ENCODE assay signal across 8 cellular contexts in the genomic region with DNA sequence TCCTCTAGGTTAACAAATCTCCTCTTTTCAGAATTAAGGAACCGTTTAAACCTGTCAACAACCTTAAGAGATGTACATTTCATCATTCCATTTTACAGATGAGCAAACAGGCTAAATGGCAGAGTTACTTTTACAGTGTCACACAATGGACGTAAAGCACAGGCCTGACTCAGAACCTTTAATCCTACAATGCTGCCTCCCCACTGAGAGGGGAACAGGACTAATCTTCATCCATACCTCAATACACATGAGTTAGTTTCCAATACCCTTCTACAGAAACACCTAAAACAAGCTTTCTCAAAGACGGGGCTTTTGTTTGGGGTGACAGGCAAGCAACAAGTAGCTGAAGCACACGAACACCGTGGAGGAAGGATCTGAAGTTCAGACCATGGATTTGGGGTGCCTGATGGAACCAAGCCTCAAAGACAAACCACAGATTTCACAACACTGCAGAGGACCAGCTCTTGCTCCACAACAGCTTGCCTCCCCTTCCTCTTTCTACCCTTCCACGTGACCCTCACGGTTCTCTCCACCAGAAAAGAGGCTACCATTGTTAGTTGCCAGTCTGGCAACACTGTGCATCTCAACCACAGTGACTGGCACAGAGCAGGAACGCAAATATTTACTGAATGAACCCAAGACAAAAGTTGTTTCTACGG. TPM values are rescaled to one million over a fixed set of nuclear protein-coding genes. Genes with fewer than 3 reads are reported as not detected.
A peak's percentile ranks its signal among the peaks of the same experiment; 100 is the strongest.
DNase-seq lines count a peak whose midpoint lies in the region; ATAC-seq and TF ChIP-seq lines count a peak whose summit lies in the region.

No MANE protein-coding gene starts in this region.

- H3K27ac Mint-ChIP-seq in IgD-negative memory B cell, result peak overlapping the region; percentile 23 to 80 (median 58)

- H3K4me1 ChIP-seq in ACC112 (ENCODE audit: control insufficient read depth, insufficient read depth, low read length, unreplicated experiment) (peaks cover 12% of the 10 kb centered on the region), left lung (peaks cover 8 to 39% of the 10 kb centered on the region in 2 donors), subcutaneous abdominal adipose tissue (ENCODE audit: control insufficient read depth in 5 of 5, insufficient read depth in 5 of 5, low read length in 5 of 5) (peaks cover 4 to 37% (median 33%) of the 10 kb centered on the region in 5 donors), OCI-LY7 (ENCODE audit: insufficient read depth, low read length, poor library complexity, severe bottlenecking) (no peaks in the 10 kb centered on the region)

- H3K27me3 Mint-ChIP-seq in IgD-negative memory B cell, result no peaks in the 10 kb centered on the region

- H3K36me3 ChIP-seq in ACC112 (ENCODE audit: insufficient read depth, low read length), result no peaks in the 10 kb centered on the region
- H3K36me3 ChIP-seq in left lung, result no peaks in the 10 kb centered on the region
- H3K36me3 ChIP-seq in subcutaneous abdominal adipose tissue (ENCODE audit: control insufficient read depth in 5 of 5, insufficient read depth in 5 of 5, low read length in 5 of 5), result no peaks in the 10 kb centered on the region
- H3K36me3 ChIP-seq in OCI-LY7 (ENCODE audit: insufficient read depth, low read length), result no peaks in the 10 kb centered on the region

- intact Hi-C loops in left lung (cut with DNase I) (no loop called here), OCI-LY7 (cut with micrococcal nuclease; ENCODE audit: unreplicated experiment) (no loop called here)

- H3K4me1 Mint-ChIP-seq in IgD-negative memory B cell, result peaks cover 19 to 26% (median 23%) of the 10 kb centered on the region in 3 donors

- no peak overlapping the region for H3K4me2 ChIP-seq in OCI-LY7 (ENCODE audit: low read length)

- ATAC-seq in left lung, result peak; percentile 4
- ATAC-seq in GM18868 (IDR thresholded peaks at IDR 0.05; ENCODE audit: unreplicated experiment), result no peak

- peaks cover 3% of the 10 kb centered on the region for H3K36me3 Mint-ChIP-seq in IgD-negative memory B cell

- POLR2A ChIA-PET in OCI-LY7 (lab: Charles Lee), result interaction anchor here (0.6 kb wide), 1 partner anchor 1748 kb away, joined by 3 read pairs; no protein-coding TSS in a partner anchor

- no TSS peak for BruUV-seq in OCI-LY7 (replicated peaks; lab: Mats Ljungman, UMichigan)

- peak; percentile 55 for DNase-seq in astrocyte of the hippocampus (ENCODE audit: low read depth, low spot score)
- peak in 1 of 2 donors; percentile 77 for DNase-seq in left lung
- DNase-seq in GM03348 (ENCODE audit: low spot score), result no peak
- no peak for DNase-seq in OCI-LY7 (ENCODE audit: low spot score)

- peak overlapping the region in 3 of 5 donors; percentile 80 to 93 (median 83) for H3K9ac ChIP-seq in subcutaneous abdominal adipose tissue (ENCODE audit: low read length in 5 of 5)

- peak overlapping the region; percentile 61 to 97 (median 76) for H3K4me3 Mint-ChIP-seq in IgD-negative memory B cell

- peaks cover 0 to 3% of the 10 kb centered on the region in 2 donors for H3K9me3 ChIP-seq in left lung
- no peaks in the 10 kb centered on the region for H3K9me3 ChIP-seq in subcutaneous abdominal adipose tissue (ENCODE audit: control insufficient read depth in 5 of 5, low read length in 5 of 5)
- H3K9me3 ChIP-seq in OCI-LY7 (ENCODE audit: low read length), result no peaks in the 10 kb centered on the region

- H3K9me3 Mint-ChIP-seq in IgD-negative memory B cell, result no peaks in the 10 kb centered on the region

- H3K79me2 ChIP-seq in ACC112 (ENCODE audit: control insufficient read depth, insufficient read depth, low read length, unreplicated experiment) (peaks cover 46% of the 10 kb centered on the region), OCI-LY7 (ENCODE audit: insufficient read depth, low read depth, low read length) (no peaks in the 10 kb centered on the region)

- H3K4me3 ChIP-seq in ACC112 (ENCODE audit: low read depth, low read length) (peak overlapping the region; percentile 98), left lung (peak overlapping the region in 1 of 2 donors; percentile 92), subcutaneous abdominal adipose tissue (ENCODE audit: low read depth in 1 of 5, low read length in 5 of 5) (peak overlapping the region; percentile 73 to 90 (median 82)), OCI-LY7 (ENCODE audit: low read depth, low read length, poor library complexity, severe bottlenecking) (no peak overlapping the region)

- H4K20me1 ChIP-seq in OCI-LY7 (ENCODE audit: insufficient read depth, low read length), result no peaks in the 10 kb centered on the region

- H2AFZ ChIP-seq in ACC112 (ENCODE audit: low read length, unreplicated experiment) (no peak overlapping the region), OCI-LY7 (ENCODE audit: low read length) (no peak overlapping the region)

- CTCF ChIA-PET in OCI-LY7 (lab: Charles Lee; ENCODE audit: unreplicated experiment), result no interaction called here

- no peaks in the 10 kb centered on the region for H3K9me2 ChIP-seq in OCI-LY7 (ENCODE audit: insufficient read depth, low read length)

- no peak overlapping the region for H3K27ac ChIP-seq in ACC112 (ENCODE audit: low read depth, low read length)
- H3K27ac ChIP-seq in left lung, result peak overlapping the region; percentile 95 to 99
- peak overlapping the region; percentile 84 for H3K27ac ChIP-seq in subcutaneous abdominal adipose tissue (ENCODE audit: low read depth, low read length)
- H3K27ac ChIP-seq in OCI-LY7 (ENCODE audit: low read depth, low read length, poor library complexity, severe bottlenecking), result no peak overlapping the region

- H3K27me3 ChIP-seq in ACC112 (ENCODE audit: insufficient read depth, low read length), result no peaks in the 10 kb centered on the region
- no peaks in the 10 kb centered on the region for H3K27me3 ChIP-seq in left lung
- no peaks in the 10 kb centered on the region for H3K27me3 ChIP-seq in subcutaneous abdominal adipose tissue (ENCODE audit: control insufficient read depth in 5 of 5, insufficient read depth in 4 of 5, low read length in 5 of 5)

- TF ChIP-seq CTCF in left lung (IDR thresholded peaks at IDR 0.05), result no peak
- TF ChIP-seq CTCF in OCI-LY7 (conservative IDR thresholded peaks at IDR 0.05; ENCODE audit: low read length), result no peak

RNA-seq across cellular contexts. Expression of gene RNF130, which starts 1.8 kb away (rescaled TPM):
- 18.2 TPM for polyA plus RNA-seq in IgD-negative memory B cell
- 100 to 1,000 TPM in 1 of 2 donors, 10 to 100 TPM in 1; 84.0 to 125 TPM for total RNA-seq in left lung
- 0.08 and 0.16 TPM in 2 replicates for total RNA-seq in OCI-LY7 (2014; rRNA removed; shearing (Covaris generic))
- not detected in 2 replicates for total RNA-seq in OCI-LY7 (2022)

Comparison
In these comparisons a context has a peak if more than half of its experiments do, and no peak if none do; other contexts are left out.
1. H3K27ac ChIP-seq: peak in left lung (2 of 2) and subcutaneous abdominal adipose tissue (single experiment); none in ACC112 (single experiment) and OCI-LY7 (single experiment).
2. RNA of gene RNF130, which starts 1.8 kb away (total RNA-seq): 84.0 to 125 TPM in left lung; 0.08 to 0.16 TPM in OCI-LY7; every median in the first group is over 10 times any median in the second.